In the genomic region with DNA sequence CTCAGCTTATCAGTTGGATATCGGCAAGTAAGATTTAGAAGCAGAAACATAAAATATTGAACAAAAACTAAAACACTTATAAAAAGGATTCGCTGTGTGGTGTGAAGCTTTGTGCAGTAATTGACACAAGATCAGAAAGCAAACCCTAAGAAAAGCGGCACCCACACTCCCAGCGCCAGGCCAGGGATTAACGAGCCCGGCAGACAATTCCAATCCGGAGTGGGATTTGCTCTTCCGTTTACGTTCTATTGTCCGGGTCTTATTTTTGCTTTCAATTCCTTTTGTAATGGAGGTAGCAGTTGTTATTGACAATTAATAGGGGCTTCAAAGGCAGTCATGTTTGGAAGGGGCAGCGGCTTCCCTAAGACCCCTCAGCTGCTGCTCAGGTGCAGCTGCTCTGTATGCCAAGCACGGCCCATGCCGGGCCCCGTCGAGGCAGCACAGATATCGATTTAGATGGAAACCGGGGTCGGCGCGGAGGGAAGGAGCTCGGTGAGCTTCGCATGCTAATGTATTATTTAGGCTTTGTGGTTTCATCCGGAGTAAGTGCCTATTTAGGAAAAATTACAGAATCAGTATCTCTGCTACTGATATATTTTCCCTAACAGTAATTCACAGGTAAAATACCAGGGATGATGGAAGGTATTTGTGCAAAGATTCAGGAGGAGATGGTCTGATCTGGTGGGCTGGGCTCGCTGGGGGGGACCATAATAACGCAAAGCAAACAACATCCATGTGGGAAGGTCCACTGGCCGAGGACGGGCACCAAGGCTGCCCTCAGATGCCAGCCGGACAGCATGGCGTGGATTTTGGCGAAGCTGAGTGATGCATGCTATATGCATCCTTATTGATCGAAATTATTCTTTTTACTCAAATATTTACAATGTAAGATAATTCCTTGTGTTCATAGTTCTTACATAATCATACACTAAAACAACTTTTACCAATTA, we compare ENCODE assay signal across 1 cellular context.
TF ChIP-seq lines count a peak whose summit lies in the region.

No MANE protein-coding gene starts in this region.

TF ChIP-seq in SK-N-SH, 30 proteins besides CTCF, POLR2A, EP300 and RAD21 (continued from another document):
- TF ChIP-seq, protein P1, sequence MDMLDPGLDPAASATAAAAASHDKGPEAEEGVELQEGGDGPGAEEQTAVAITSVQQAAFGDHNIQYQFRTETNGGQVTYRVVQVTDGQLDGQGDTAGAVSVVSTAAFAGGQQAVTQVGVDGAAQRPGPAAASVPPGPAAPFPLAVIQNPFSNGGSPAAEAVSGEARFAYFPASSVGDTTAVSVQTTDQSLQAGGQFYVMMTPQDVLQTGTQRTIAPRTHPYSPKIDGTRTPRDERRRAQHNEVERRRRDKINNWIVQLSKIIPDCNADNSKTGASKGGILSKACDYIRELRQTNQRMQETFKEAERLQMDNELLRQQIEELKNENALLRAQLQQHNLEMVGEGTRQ (IDR thresholded peaks at IDR 0.05; ENCODE audit: borderline replicate concordance, low read depth, low read length), result no peak
- TF ChIP-seq ELF1 (IDR thresholded peaks at IDR 0.05) (no peak), CHD2 (IDR thresholded peaks at IDR 0.05; ENCODE audit: low read length, partially characterized antibody) (no peak), SMC3 (IDR thresholded peaks at IDR 0.05; ENCODE audit: low read depth, low read length) (no peak), SIN3A (IDR thresholded peaks at IDR 0.05; ENCODE audit: borderline replicate concordance, low read depth, low read length) (no peak), NFIC (IDR thresholded peaks at IDR 0.05; ENCODE audit: borderline replicate concordance) (no peak), TEAD4 (IDR thresholded peaks at IDR 0.05; ENCODE audit: borderline replicate concordance, insufficient read depth) (no peak), RFX5 (IDR thresholded peaks at IDR 0.05; ENCODE audit: low read length) (no peak)
- TF ChIP-seq, protein P2, sequence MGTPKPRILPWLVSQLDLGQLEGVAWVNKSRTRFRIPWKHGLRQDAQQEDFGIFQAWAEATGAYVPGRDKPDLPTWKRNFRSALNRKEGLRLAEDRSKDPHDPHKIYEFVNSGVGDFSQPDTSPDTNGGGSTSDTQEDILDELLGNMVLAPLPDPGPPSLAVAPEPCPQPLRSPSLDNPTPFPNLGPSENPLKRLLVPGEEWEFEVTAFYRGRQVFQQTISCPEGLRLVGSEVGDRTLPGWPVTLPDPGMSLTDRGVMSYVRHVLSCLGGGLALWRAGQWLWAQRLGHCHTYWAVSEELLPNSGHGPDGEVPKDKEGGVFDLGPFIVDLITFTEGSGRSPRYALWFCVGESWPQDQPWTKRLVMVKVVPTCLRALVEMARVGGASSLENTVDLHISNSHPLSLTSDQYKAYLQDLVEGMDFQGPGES (IDR thresholded peaks at IDR 0.05; ENCODE audit: low read depth, low read length), result no peak
